In the genomic region with DNA sequence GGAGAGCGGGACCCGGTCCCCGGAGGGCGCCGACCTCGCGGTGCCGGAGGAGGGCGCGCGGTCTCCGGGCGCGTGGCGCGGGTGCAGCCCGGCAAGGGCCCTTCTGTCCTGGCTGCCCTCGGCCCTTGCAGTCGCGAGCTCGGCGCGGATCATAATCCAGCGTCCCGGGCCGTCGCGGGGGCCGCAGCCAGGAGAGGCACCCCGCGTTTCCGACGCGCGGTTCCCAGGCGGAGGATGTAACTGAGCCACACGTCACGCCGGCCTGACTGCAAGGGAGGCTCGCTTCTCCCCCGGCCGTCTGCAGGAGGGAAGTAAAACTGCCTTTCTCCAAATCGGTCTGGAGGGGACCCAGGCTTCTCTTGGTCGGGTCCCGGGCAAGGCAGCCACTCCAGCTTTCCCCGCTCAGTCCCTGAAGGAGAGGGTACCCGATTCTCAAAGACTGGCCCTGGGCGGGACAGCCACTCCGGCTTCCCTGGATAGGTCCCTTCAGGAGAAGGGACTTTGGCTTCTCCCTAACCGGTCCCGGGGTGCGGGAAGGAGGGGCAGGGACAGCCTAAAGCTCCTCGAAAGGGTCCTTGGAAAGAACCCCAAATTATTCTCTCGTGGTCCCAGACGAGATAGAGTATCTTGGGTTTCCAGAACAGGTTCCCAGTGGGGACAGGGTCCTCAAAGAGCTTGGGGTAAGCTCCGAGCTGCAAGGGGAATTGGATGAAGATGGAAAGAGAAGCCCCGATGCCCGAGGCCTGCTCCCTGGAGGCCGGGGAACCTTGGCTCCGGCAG, we compare ENCODE assay signal across 9 cellular contexts. TPM values are rescaled to one million over a fixed set of nuclear protein-coding genes. Genes with fewer than 3 reads are reported as not detected.
DNase-seq lines count a peak whose midpoint lies in the region; ATAC-seq and TF ChIP-seq lines count a peak whose summit lies in the region.
"Had no signal": no experiment of that assay in that cellular context is flagged by ENCODE, and none has a peak within 500 bp of the region (broad histone marks: within the 10 kb centered on the region; RNA-seq: fewer than 3 reads in every experiment).

No MANE protein-coding gene starts in this region.

- ATAC-seq in WTC11 (peak; percentile 25), GM19324 (IDR thresholded peaks at IDR 0.05; ENCODE audit: low FRiP score, unreplicated experiment) (no peak), HG03196 (IDR thresholded peaks at IDR 0.05; ENCODE audit: unreplicated experiment) (no peak)

- H3K9me3 ChIP-seq in esophagus squamous epithelium, result no peaks in the 10 kb centered on the region
- H3K9me3 ChIP-seq: neutrophil had no signal

- H3K27me3 ChIP-seq in esophagus squamous epithelium, result peaks cover 7 to 82% (median 18%) of the 10 kb centered on the region in 4 donors

- peak overlapping the region; percentile 83 for H3K4me3 Mint-ChIP-seq in WTC11
- H3K4me3 Mint-ChIP-seq in neural crest cell, result peak overlapping the region; percentile 77

- no peaks in the 10 kb centered on the region for H3K9me3 Mint-ChIP-seq in WTC11
- no peaks in the 10 kb centered on the region for H3K9me3 Mint-ChIP-seq in neural crest cell

- H3K27ac ChIP-seq in esophagus squamous epithelium, result peak overlapping the region; percentile 37 to 83 (median 68)
- H3K27ac ChIP-seq: neutrophil had no signal

- POLR2A ChIA-PET in WTC11 (lab: Charles Lee), result interaction anchor here (0.6 kb wide), 1 partner anchor 206 kb away, joined by 3 read pairs; no protein-coding TSS in a partner anchor

- H3K27ac Mint-ChIP-seq in WTC11 (no peak overlapping the region), neural crest cell (ENCODE audit: unreplicated experiment) (no peak overlapping the region)

- 1 to 9% methylated on average over 9 to 20 of the region's 60 CpGs for WGBS in esophagus squamous epithelium, 2 donors

- TF ChIP-seq CTCF in WTC11 (IDR thresholded peaks at IDR 0.05) (no peak), esophagus squamous epithelium (IDR thresholded peaks at IDR 0.05) (no peak), neural crest cell (conservative IDR thresholded peaks at IDR 0.05) (no peak)

- H3K36me3 Mint-ChIP-seq in WTC11, result no peaks in the 10 kb centered on the region
- H3K36me3 Mint-ChIP-seq in neural crest cell (ENCODE audit: low read depth), result no peaks in the 10 kb centered on the region

- H3K4me1 Mint-ChIP-seq in WTC11 (peaks cover 46% of the 10 kb centered on the region), neural crest cell (peaks cover 36% of the 10 kb centered on the region)

- peaks cover 18 to 31% (median 24%) of the 10 kb centered on the region in 3 donors for H3K4me1 ChIP-seq in esophagus squamous epithelium

- intact Hi-C loops in esophagus squamous epithelium (cut with DNase I), result loop anchor here (5.0 kb wide), 1 partner anchor 184 kb away; no protein-coding TSS in a partner anchor

- H3K27me3 Mint-ChIP-seq in WTC11 (ENCODE audit: low read depth) (peaks cover 85% of the 10 kb centered on the region), neural crest cell (ENCODE audit: low read depth) (peaks cover 93% of the 10 kb centered on the region)

- CTCF ChIA-PET in WTC11 (lab: Charles Lee), result interaction anchor here (0.7 to 3.2 kb wide), 17 partner anchors 7 to 492 kb away, joined by 3 to 18 read pairs (median 4); no protein-coding TSS in a partner anchor

- H3K4me3 ChIP-seq in esophagus squamous epithelium, result peak overlapping the region; percentile 17 to 67 (median 39)

- no peaks in the 10 kb centered on the region for H3K36me3 ChIP-seq in esophagus squamous epithelium
- H3K36me3 ChIP-seq: neutrophil had no signal

- DNase-seq in COR-L47 (lab: John Stamatoyannopoulos, UW) (peak; percentile 24), WTC11 (ENCODE audit: low spot score) (peak; percentile 34), esophagus squamous epithelium (lab: John Stamatoyannopoulos, UW) (no peak), neural crest cell (ENCODE audit: low read depth, low spot score) (peak; percentile 9), HUDEP-2 (lab: John Stamatoyannopoulos, UW; ENCODE audit: unreplicated experiment in 76 of 76) (no peak), NCI-H226 (no peak)

- TF ChIP-seq POLR2A in esophagus squamous epithelium (IDR thresholded peaks at IDR 0.05), result no peak

TF ChIP-seq in WTC11, 78 proteins besides CTCF, POLR2A, EP300 and RAD21:
- TF ChIP-seq, protein P1, sequence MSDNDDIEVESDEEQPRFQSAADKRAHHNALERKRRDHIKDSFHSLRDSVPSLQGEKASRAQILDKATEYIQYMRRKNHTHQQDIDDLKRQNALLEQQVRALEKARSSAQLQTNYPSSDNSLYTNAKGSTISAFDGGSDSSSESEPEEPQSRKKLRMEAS (CRISPR knock-in tag; IDR thresholded peaks at IDR 0.05), result 0 out of 2 replicates have a peak, but pooled peaks have one; percentile 6
- no peak for TF ChIP-seq ZNF317 (CRISPR knock-in tag; IDR thresholded peaks at IDR 0.05; ENCODE audit: borderline replicate concordance, low read depth)
- TF ChIP-seq ETV6 (CRISPR knock-in tag; IDR thresholded peaks at IDR 0.05), result no peak
- TF ChIP-seq, protein P2, sequence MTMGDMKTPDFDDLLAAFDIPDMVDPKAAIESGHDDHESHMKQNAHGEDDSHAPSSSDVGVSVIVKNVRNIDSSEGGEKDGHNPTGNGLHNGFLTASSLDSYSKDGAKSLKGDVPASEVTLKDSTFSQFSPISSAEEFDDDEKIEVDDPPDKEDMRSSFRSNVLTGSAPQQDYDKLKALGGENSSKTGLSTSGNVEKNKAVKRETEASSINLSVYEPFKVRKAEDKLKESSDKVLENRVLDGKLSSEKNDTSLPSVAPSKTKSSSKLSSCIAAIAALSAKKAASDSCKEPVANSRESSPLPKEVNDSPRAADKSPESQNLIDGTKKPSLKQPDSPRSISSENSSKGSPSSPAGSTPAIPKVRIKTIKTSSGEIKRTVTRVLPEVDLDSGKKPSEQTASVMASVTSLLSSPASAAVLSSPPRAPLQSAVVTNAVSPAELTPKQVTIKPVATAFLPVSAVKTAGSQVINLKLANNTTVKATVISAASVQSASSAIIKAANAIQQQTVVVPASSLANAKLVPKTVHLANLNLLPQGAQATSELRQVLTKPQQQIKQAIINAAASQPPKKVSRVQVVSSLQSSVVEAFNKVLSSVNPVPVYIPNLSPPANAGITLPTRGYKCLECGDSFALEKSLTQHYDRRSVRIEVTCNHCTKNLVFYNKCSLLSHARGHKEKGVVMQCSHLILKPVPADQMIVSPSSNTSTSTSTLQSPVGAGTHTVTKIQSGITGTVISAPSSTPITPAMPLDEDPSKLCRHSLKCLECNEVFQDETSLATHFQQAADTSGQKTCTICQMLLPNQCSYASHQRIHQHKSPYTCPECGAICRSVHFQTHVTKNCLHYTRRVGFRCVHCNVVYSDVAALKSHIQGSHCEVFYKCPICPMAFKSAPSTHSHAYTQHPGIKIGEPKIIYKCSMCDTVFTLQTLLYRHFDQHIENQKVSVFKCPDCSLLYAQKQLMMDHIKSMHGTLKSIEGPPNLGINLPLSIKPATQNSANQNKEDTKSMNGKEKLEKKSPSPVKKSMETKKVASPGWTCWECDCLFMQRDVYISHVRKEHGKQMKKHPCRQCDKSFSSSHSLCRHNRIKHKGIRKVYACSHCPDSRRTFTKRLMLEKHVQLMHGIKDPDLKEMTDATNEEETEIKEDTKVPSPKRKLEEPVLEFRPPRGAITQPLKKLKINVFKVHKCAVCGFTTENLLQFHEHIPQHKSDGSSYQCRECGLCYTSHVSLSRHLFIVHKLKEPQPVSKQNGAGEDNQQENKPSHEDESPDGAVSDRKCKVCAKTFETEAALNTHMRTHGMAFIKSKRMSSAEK (CRISPR knock-in tag; IDR thresholded peaks at IDR 0.05; ENCODE audit: borderline replicate concordance), result no peak
- TF ChIP-seq IRF2 (CRISPR knock-in tag; IDR thresholded peaks at IDR 0.05; ENCODE audit: borderline replicate concordance, low read depth), result no peak
- TF ChIP-seq, protein P3, sequence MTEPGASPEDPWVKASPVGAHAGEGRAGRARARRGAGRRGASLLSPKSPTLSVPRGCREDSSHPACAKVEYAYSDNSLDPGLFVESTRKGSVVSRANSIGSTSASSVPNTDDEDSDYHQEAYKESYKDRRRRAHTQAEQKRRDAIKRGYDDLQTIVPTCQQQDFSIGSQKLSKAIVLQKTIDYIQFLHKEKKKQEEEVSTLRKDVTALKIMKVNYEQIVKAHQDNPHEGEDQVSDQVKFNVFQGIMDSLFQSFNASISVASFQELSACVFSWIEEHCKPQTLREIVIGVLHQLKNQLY (CRISPR knock-in tag; IDR thresholded peaks at IDR 0.05), result no peak
TF ChIP-seq in WTC11: peak in this region for 1.

RNA-seq across cellular contexts. Expression of a gene that starts 0.8 kb away (rescaled TPM):
- 4.1 to 6.4 TPM (median 4.1 TPM) in 3 replicates for total RNA-seq in WTC11 (2021)
- total RNA-seq in esophagus squamous epithelium, result 10 to 100 TPM in 1 of 4 donors, 1 to 10 TPM in 3; 1.6 to 44.4 (median 6.5) TPM
- 12.2 and 13.2 TPM in 2 replicates for total RNA-seq in neural crest cell

Comparison
In these comparisons a context has a peak if more than half of its experiments do, and no peak if none do; other contexts are left out.
1. DNase-seq: peak in COR-L47 (single experiment), WTC11 (single experiment) and neural crest cell (single experiment); none in esophagus squamous epithelium (single experiment), HUDEP-2 (0 of 76) and NCI-H226 (single experiment).